ENCODE assay signal across 12 cellular contexts in the genomic region with DNA sequence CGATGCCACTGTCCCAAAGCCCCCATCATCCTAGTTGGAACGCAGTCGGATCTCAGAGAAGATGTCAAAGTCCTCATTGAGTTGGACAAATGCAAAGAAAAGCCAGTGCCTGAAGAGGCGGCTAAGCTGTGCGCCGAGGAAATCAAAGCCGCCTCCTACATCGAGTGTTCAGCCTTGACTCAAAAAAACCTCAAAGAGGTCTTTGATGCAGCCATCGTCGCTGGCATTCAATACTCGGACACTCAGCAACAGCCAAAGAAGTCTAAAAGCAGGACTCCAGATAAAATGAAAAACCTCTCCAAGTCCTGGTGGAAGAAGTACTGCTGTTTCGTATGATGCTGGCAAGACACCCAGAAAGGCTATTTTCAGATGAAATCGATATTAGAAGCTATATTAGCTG. TPM values are rescaled to one million over a fixed set of nuclear protein-coding genes. Genes with fewer than 3 reads are reported as not detected.
DNase-seq lines count a peak whose midpoint lies in the region; ATAC-seq and TF ChIP-seq lines count a peak whose summit lies in the region.
"Had no signal": no experiment of that assay in that cellular context is flagged by ENCODE, and none has a peak within 500 bp of the region (broad histone marks: within the 10 kb centered on the region; RNA-seq: fewer than 3 reads in every experiment).

No MANE protein-coding gene starts in this region.

- H3K9me3 Mint-ChIP-seq in activated T-cell treated with anti-CD3 and anti-CD28 coated beads, Interleukin-2, amount 50 U/mL, for 72 hours = no peaks in the 10 kb centered on the region
- no peaks in the 10 kb centered on the region for H3K9me3 Mint-ChIP-seq in progenitor cell of endocrine pancreas (ENCODE audit: low read depth)
- no peaks in the 10 kb centered on the region for H3K9me3 Mint-ChIP-seq in effector memory CD8-positive, alpha-beta T cell
- H3K9me3 Mint-ChIP-seq: GM23338 had no signal

- ATAC-seq in activated T-cell treated with anti-CD3 and anti-CD28 coated beads, Interleukin-2, amount 50 U/mL, for 72 hours (replicated peaks in 1 of 2) = no peak
- no peak for ATAC-seq in GM19035 (IDR thresholded peaks at IDR 0.05; ENCODE audit: unreplicated experiment)
- no peak for ATAC-seq in effector memory CD8-positive, alpha-beta T cell (replicated peaks)
- ATAC-seq: GM23338 had no signal

- H3K36me3 Mint-ChIP-seq in activated T-cell treated with anti-CD3 and anti-CD28 coated beads, Interleukin-2, amount 50 U/mL, for 72 hours (ENCODE audit: insufficient read depth in 2 of 2) = no peaks in the 10 kb centered on the region
- peaks cover 52% of the 10 kb centered on the region for H3K36me3 Mint-ChIP-seq in progenitor cell of endocrine pancreas (ENCODE audit: insufficient read depth)
- peaks cover 22% of the 10 kb centered on the region for H3K36me3 Mint-ChIP-seq in effector memory CD8-positive, alpha-beta T cell (ENCODE audit: insufficient read depth)

- H3K27ac Mint-ChIP-seq in activated T-cell treated with anti-CD3 and anti-CD28 coated beads, Interleukin-2, amount 50 U/mL, for 72 hours = peak overlapping the region; percentile 68
- H3K27ac Mint-ChIP-seq in progenitor cell of endocrine pancreas = peak overlapping the region; percentile 68
- peak overlapping the region in 1 of 2 donors; percentile 3 for H3K27ac Mint-ChIP-seq in effector memory CD8-positive, alpha-beta T cell
- H3K27ac Mint-ChIP-seq: GM23338 had no signal

- DNase-seq in activated T-cell treated with anti-CD3 and anti-CD28 coated beads, Interleukin-2, amount 50 U/mL, for 72 hours = no peak
- no peak for DNase-seq in activated T-cell treated with anti-CD3 and anti-CD28 coated beads, Interleukin-2, amount 50 U/mL, for 48 hours
- DNase-seq in globus pallidus (ENCODE audit: low spot score) = peak; percentile 70
- DNase-seq in progenitor cell of endocrine pancreas (ENCODE audit: low spot score, unreplicated experiment) = no peak
- peak; percentile 22 for DNase-seq in ureter (ENCODE audit: low spot score)
- no peak for DNase-seq in NOMO-1 (lab: John Stamatoyannopoulos, UW; ENCODE audit: unreplicated experiment in 2 of 2)
- no peak for DNase-seq in effector memory CD8-positive, alpha-beta T cell
- DNase-seq: DMS53, GF-D8 had no signal

- no peak for TF ChIP-seq CTCF in progenitor cell of endocrine pancreas (IDR thresholded peaks at IDR 0.05; ENCODE audit: unreplicated experiment)

- H3K27me3 Mint-ChIP-seq in activated T-cell treated with anti-CD3 and anti-CD28 coated beads, Interleukin-2, amount 50 U/mL, for 72 hours (ENCODE audit: low read depth) = no peaks in the 10 kb centered on the region
- no peaks in the 10 kb centered on the region for H3K27me3 Mint-ChIP-seq in progenitor cell of endocrine pancreas
- H3K27me3 Mint-ChIP-seq in effector memory CD8-positive, alpha-beta T cell = no peaks in the 10 kb centered on the region

- H3K4me3 Mint-ChIP-seq in activated T-cell treated with anti-CD3 and anti-CD28 coated beads, Interleukin-2, amount 50 U/mL, for 72 hours = no peak overlapping the region
- no peak overlapping the region for H3K4me3 Mint-ChIP-seq in progenitor cell of endocrine pancreas (ENCODE audit: low read depth)
- H3K4me3 Mint-ChIP-seq in effector memory CD8-positive, alpha-beta T cell = no peak overlapping the region
- H3K4me3 Mint-ChIP-seq: GM23338 had no signal

- H3K4me1 Mint-ChIP-seq in activated T-cell treated with anti-CD3 and anti-CD28 coated beads, Interleukin-2, amount 50 U/mL, for 72 hours (ENCODE audit: low read depth) = peaks cover 4% of the 10 kb centered on the region
- H3K4me1 Mint-ChIP-seq in progenitor cell of endocrine pancreas (ENCODE audit: low read depth) = peaks cover 21% of the 10 kb centered on the region
- peaks cover 23 to 30% of the 10 kb centered on the region in 2 donors for H3K4me1 Mint-ChIP-seq in effector memory CD8-positive, alpha-beta T cell (ENCODE audit: low read depth in 2 of 2)

RNA-seq across cellular contexts. Expression of a gene that starts 8.1 kb away (rescaled TPM):
- total RNA-seq in activated T-cell treated with anti-CD3 and anti-CD28 coated beads, Interleukin-2, amount 50 U/mL, for 72 hours = under 1 TPM; 0.70 to 0.88 TPM
- total RNA-seq in progenitor cell of endocrine pancreas (54.4 and 56.3 TPM in 2 replicates), ureter (38.7 TPM)
- total RNA-seq: HT1080 had no signal

Comparison
In these comparisons a context has a peak if more than half of its experiments do, and no peak if none do; other contexts are left out.
1. DNase-seq: peak in globus pallidus (single experiment) and ureter (single experiment); none in activated T-cell treated with anti-CD3 and anti-CD28 coated beads, Interleukin-2, amount 50 U/mL, for 72 hours (0 of 2), activated T-cell treated with anti-CD3 and anti-CD28 coated beads, Interleukin-2, amount 50 U/mL, for 48 hours (0 of 2), progenitor cell of endocrine pancreas (single experiment), NOMO-1 (0 of 2) and effector memory CD8-positive, alpha-beta T cell (0 of 3).
2. RNA of a gene that starts 8.1 kb away (total RNA-seq): 54.4 to 56.3 TPM in progenitor cell of endocrine pancreas and 38.7 TPM in ureter (single experiment); 0.70 to 0.88 TPM in activated T-cell treated with anti-CD3 and anti-CD28 coated beads, Interleukin-2, amount 50 U/mL, for 72 hours; every median in the first group is over 10 times any median in the second.